ENCODE assay signal across 17 cellular contexts in genomic region chr11:44709966-44710365, GRCh38. TPM values are rescaled to one million over a fixed set of nuclear protein-coding genes. Genes with fewer than 3 reads are reported as not detected.
A peak's percentile ranks its signal among the peaks of the same experiment; 100 is the strongest.
DNase-seq lines count a peak whose midpoint lies in the region; ATAC-seq and TF ChIP-seq lines count a peak whose summit lies in the region.
"Had no signal": no experiment of that assay in that cellular context is flagged by ENCODE, and none has a peak within 500 bp of the region (broad histone marks: within the 10 kb centered on the region; RNA-seq: fewer than 3 reads in every experiment).

No MANE protein-coding gene starts in this region.

- no peak overlapping the region for H3K4me2 ChIP-seq in IMR-90 (ENCODE audit: low read depth, low read length)
- H3K4me2 ChIP-seq: A549 had no signal

- TF ChIP-seq RAD21 in IMR-90 (IDR thresholded peaks at IDR 0.05; ENCODE audit: low read length): no peak

- no peaks in the 10 kb centered on the region for H3K4me1 ChIP-seq in IMR-90 (ENCODE audit: control insufficient read depth, insufficient read depth, low read length)
- no peaks in the 10 kb centered on the region for H3K4me1 ChIP-seq in HAP-1
- H3K4me1 ChIP-seq: A549, vagina had no signal

- peak overlapping the region; percentile 48 for H2AK9ac ChIP-seq in IMR-90 (replicated peaks; ENCODE audit: low read depth, low read length, poor library complexity)

- H3K14ac ChIP-seq in IMR-90 (replicated peaks; ENCODE audit: low read depth, low read length): no peak overlapping the region

- no TSS peak for BruUV-seq in IMR-90 (replicated peaks; lab: Mats Ljungman, UMichigan)

- no peak overlapping the region for H3K18ac ChIP-seq in IMR-90 (ENCODE audit: low read depth, low read length)

- H3K56ac ChIP-seq in IMR-90 (ENCODE audit: extremely low read depth, insufficient read depth, low read length): no peak overlapping the region

- TF ChIP-seq CTCF in IMR-90 (conservative IDR thresholded peaks at IDR 0.05; ENCODE audit: low read depth, low read length): no peak
- TF ChIP-seq CTCF in nephron progenitor cell (IDR thresholded peaks at IDR 0.05): no peak

- H4K5ac ChIP-seq in IMR-90 (ENCODE audit: low read depth, low read length): no peak overlapping the region

- no peak overlapping the region for H4K8ac ChIP-seq in IMR-90 (ENCODE audit: low read depth in 2 of 2, low read length in 2 of 2)

- intact Hi-C loops in IMR-90 (cut with micrococcal nuclease): no loop called here

- no peaks in the 10 kb centered on the region for H4K20me1 ChIP-seq in IMR-90 (ENCODE audit: insufficient read depth, low read length)

- H3K4me3 Mint-ChIP-seq in nephron progenitor cell: no peak overlapping the region
- H3K4me3 Mint-ChIP-seq: activated T-cell treated with anti-CD3 and anti-CD28 coated beads, Interleukin-2, amount 50 U/mL, for 24 hours had no signal

- TF ChIP-seq POLR2A in IMR-90 (IDR thresholded peaks at IDR 0.05; ENCODE audit: low read depth, low read length): no peak

- H3K79me1 ChIP-seq in IMR-90 (ENCODE audit: low read depth in 1 of 2, low read length in 2 of 2): no peaks in the 10 kb centered on the region

- no peak overlapping the region for H3K4me3 ChIP-seq in IMR-90 (ENCODE audit: insufficient read depth, low read depth, low read length)
- H3K4me3 ChIP-seq in HAP-1: no peak overlapping the region
- H3K4me3 ChIP-seq: A549, stomach, vagina had no signal

- no peak overlapping the region for H2BK20ac ChIP-seq in IMR-90 (ENCODE audit: low read depth, low read length)

- H3K27me3 ChIP-seq in IMR-90 (ENCODE audit: control insufficient read depth, insufficient read depth, low read length) (peaks cover 35% of the 10 kb centered on the region), HAP-1 (ENCODE audit: low read depth) (no peaks in the 10 kb centered on the region)
- H3K27me3 ChIP-seq: vagina had no signal

- H3K9ac ChIP-seq in IMR-90 (ENCODE audit: low read depth, low read length): no peak overlapping the region

- POLR2A ChIA-PET in IMR-90 (lab: Charles Lee; ENCODE audit: unreplicated experiment): no interaction called here

- no peak overlapping the region for H2AFZ ChIP-seq in IMR-90 (replicated peaks; ENCODE audit: low read length, poor library complexity)

- in situ Hi-C loops in IMR-90 (cut with MboI; ENCODE audit: low sequenced_read_pairs) (loop anchor here (5.0 kb wide), 1 partner anchor 83 kb away; no protein-coding TSS in a partner anchor), HAP-1 (cut with MboI; ENCODE audit: low sequenced_read_pairs) (no loop called here)

- no peak overlapping the region for H2BK5ac ChIP-seq in IMR-90 (ENCODE audit: low read depth, low read length, poor library complexity, severe bottlenecking)

- peaks cover 6% of the 10 kb centered on the region for H3K9me3 Mint-ChIP-seq in nephron progenitor cell

- ATAC-seq in IMR-90 (ENCODE audit: low read depth): 0 out of 2 replicates have a peak, but pooled peaks have one; percentile 35
- ATAC-seq in GM18502 (IDR thresholded peaks at IDR 0.05; ENCODE audit: poor library complexity, unreplicated experiment): no peak

- no peak overlapping the region for H2BK120ac ChIP-seq in IMR-90 (ENCODE audit: low read depth, low read length)

- no peak overlapping the region for H2AK5ac ChIP-seq in IMR-90 (ENCODE audit: low read depth, low read length)

- H3K9me1 ChIP-seq in IMR-90 (ENCODE audit: insufficient read depth, low read length): no peaks in the 10 kb centered on the region

- no peak overlapping the region for H3K27ac ChIP-seq in IMR-90 (ENCODE audit: insufficient read depth, low read length)
- H3K27ac ChIP-seq: A549, HL-60, stomach, vagina had no signal

- H3K9me3 ChIP-seq in IMR-90 (ENCODE audit: control insufficient read depth, insufficient read depth, low read length): peaks cover 5% of the 10 kb centered on the region
- no peaks in the 10 kb centered on the region for H3K9me3 ChIP-seq in HAP-1
- H3K9me3 ChIP-seq: vagina had no signal

- H3K27ac Mint-ChIP-seq in nephron progenitor cell: no peak overlapping the region
- H3K27ac Mint-ChIP-seq: activated T-cell treated with anti-CD3 and anti-CD28 coated beads, Interleukin-2, amount 50 U/mL, for 24 hours had no signal

- dilution Hi-C loops in IMR-90 (cut with HindIII; ENCODE audit: low sequenced_read_pairs, unreplicated experiment): no loop called here

- H3K4me1 Mint-ChIP-seq in nephron progenitor cell: peaks cover 62% of the 10 kb centered on the region

- no peaks in the 10 kb centered on the region for H3K36me3 Mint-ChIP-seq in nephron progenitor cell (ENCODE audit: low read depth)
- H3K36me3 Mint-ChIP-seq: brain had no signal

- no peak overlapping the region for H3K4ac ChIP-seq in IMR-90 (ENCODE audit: low read depth, low read length)

- peak; percentile 62 for DNase-seq in A172 (ENCODE audit: low spot score)
- peak; percentile 27 for DNase-seq in IMR-90
- DNase-seq in amniotic epithelial cell (ENCODE audit: low read depth): peak; percentile 55
- DNase-seq in iris pigment epithelial cell (ENCODE audit: low read depth): peak; percentile 43
- DNase-seq in HAP-1 (ENCODE audit: low spot score in 2 of 2): no peak
- no peak for DNase-seq in activated CD4-positive, alpha-beta T cell treated with anti-CD3 and anti-CD28 coated beads for 1 hour
- DNase-seq in nephron progenitor cell: no peak
- DNase-seq: activated naive CD4-positive, alpha-beta T cell treated with anti-CD3 and anti-CD28 coated beads, Interleukin-2, amount 50 U/mL, for 16 hours; activated T-cell treated with anti-CD3 and anti-CD28 coated beads, Interleukin-2, amount 50 U/mL, for 24 hours; KBM-7; stomach had no signal

- no peak overlapping the region for H3K23ac ChIP-seq in IMR-90 (ENCODE audit: low read depth, low read length)

- H3K36me3 ChIP-seq in IMR-90 (ENCODE audit: control insufficient read depth, insufficient read depth, low read length): no peaks in the 10 kb centered on the region
- H3K36me3 ChIP-seq in HAP-1 (replicated peaks): no peaks in the 10 kb centered on the region
- H3K36me3 ChIP-seq: stomach, vagina had no signal

- WGBS in IMR-90 (ENCODE audit: extremely low coverage in 2 of 2, insufficient read length in 1 of 2), 2 experiments: 50% methylated on average over 1 of the region's 3 CpGs; no CpG with 5 or more reads in 1 of the 2 experiments

- no peak overlapping the region for H4K91ac ChIP-seq in IMR-90 (ENCODE audit: insufficient read depth, low read depth, low read length)

- CTCF ChIA-PET in IMR-90 (lab: Yijun Ruan, JAX): interaction anchor here (0.6 kb wide), 1 partner anchor 768 kb away, joined by 3 read pairs; the partner anchor contains the start of gene C11orf96

- H2BK15ac ChIP-seq in IMR-90 (ENCODE audit: low read depth, low read length): no peak overlapping the region

- H3K27me3 Mint-ChIP-seq in nephron progenitor cell (ENCODE audit: low read depth, poor library complexity): peaks cover 2% of the 10 kb centered on the region
- H3K27me3 Mint-ChIP-seq: activated T-cell treated with anti-CD3 and anti-CD28 coated beads, Interleukin-2, amount 50 U/mL, for 24 hours; brain had no signal

TF ChIP-seq in IMR-90, 13 proteins besides CTCF, POLR2A, EP300 and RAD21:
- TF ChIP-seq MXI1 (IDR thresholded peaks at IDR 0.05; ENCODE audit: borderline replicate concordance, low read depth, low read length) (no peak), USF2 (IDR thresholded peaks at IDR 0.05; ENCODE audit: low read depth, low read length) (no peak), SMC3 (IDR thresholded peaks at IDR 0.05; ENCODE audit: low read depth, low read length) (no peak), FOS (IDR thresholded peaks at IDR 0.05; ENCODE audit: low read depth, low read length) (no peak), RFX5 (IDR thresholded peaks at IDR 0.05; ENCODE audit: low read depth, low read length) (no peak), NFE2L2 (IDR thresholded peaks at IDR 0.05; ENCODE audit: low read depth, low read length) (no peak), ELK1 (IDR thresholded peaks at IDR 0.05; ENCODE audit: borderline replicate concordance, low read depth, low read length) (no peak), CEBPB (IDR thresholded peaks at IDR 0.05; ENCODE audit: low read depth, low read length) (no peak), RCOR1 (IDR thresholded peaks at IDR 0.05; ENCODE audit: insufficient replicate concordance, low read length) (no peak), BHLHE40 (IDR thresholded peaks at IDR 0.05; ENCODE audit: low read depth, low read length) (no peak)

RNA-seq across cellular contexts. Expression of gene TSPAN18, which starts 16.8 kb away (rescaled TPM):
- total RNA-seq in A172 (2014; rRNA removed; shearing (Covaris generic)): not detected in 2 replicates
- total RNA-seq in IMR-90 (2012; rRNA removed): under 0.01 and 0.36 TPM in 2 replicates
- 0.85 and 1.1 TPM in 2 replicates for polyA plus RNA-seq in IMR-90 (2012; rRNA removed)
- polyA plus RNA-seq in IMR-90 (2012; cell fraction: cytosol; rRNA removed): 0.77 and 1.4 TPM in 2 replicates
- polyA plus RNA-seq in IMR-90 (2012; cell fraction: nucleus; rRNA removed; ENCODE audit: low replicate concordance): 0.45 and 0.71 TPM in 2 replicates
- total RNA-seq: SK-MEL-5 had no signal

Comparison
In these comparisons a context has a peak if more than half of its experiments do, and no peak if none do; other contexts are left out.
1. DNase-seq: peak in A172 (single experiment), IMR-90 (single experiment), amniotic epithelial cell (single experiment) and iris pigment epithelial cell (single experiment); none in HAP-1 (0 of 2), activated CD4-positive, alpha-beta T cell treated with anti-CD3 and anti-CD28 coated beads for 1 hour (single experiment) and nephron progenitor cell (single experiment).